In the genomic region with DNA sequence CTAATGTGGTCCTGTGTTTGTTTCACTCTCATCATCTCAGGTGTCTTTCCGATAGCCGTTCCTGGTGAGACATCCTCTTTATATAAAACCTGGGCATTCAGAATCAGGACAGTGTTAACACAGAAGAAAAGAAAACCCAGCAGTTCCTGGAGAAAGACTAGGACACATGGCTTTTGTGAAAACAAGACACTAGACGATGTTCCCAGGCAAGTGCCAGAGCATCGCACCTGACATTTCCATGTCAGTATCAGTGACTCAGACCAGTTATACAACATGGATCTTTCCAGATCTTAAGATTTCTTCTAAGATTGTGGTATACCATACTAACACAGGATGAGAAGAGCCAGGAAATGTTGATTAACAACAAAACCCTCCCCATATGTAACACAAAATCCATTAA, we compare ENCODE assay signal across 7 cellular contexts.
"Had no signal": no experiment of that assay in that cellular context is flagged by ENCODE, and none has a peak within 500 bp of the region (broad histone marks: within the 10 kb centered on the region; RNA-seq: fewer than 3 reads in every experiment).

No MANE protein-coding gene starts in this region.

- H3K4me3 Mint-ChIP-seq: IgD-negative memory B cell had no signal

- DNase-seq: IMR-90, KBM-7, KG1 had no signal

- H3K36me3 Mint-ChIP-seq: IgD-negative memory B cell had no signal

- H3K27ac ChIP-seq: HL-60 had no signal

- H3K4me1 Mint-ChIP-seq: IgD-negative memory B cell had no signal

- H3K4me3 ChIP-seq: K562 had no signal

- H3K27ac Mint-ChIP-seq: IgD-negative memory B cell had no signal

- H3K27me3 Mint-ChIP-seq: IgD-negative memory B cell had no signal

- H3K9me3 Mint-ChIP-seq: IgD-negative memory B cell had no signal

- ATAC-seq: HepG2 had no signal
